Comparison of ENCODE assay signal across 19 cellular contexts in genomic region chr11:17010851-17011420, GRCh38.
"Had no signal": no experiment of that assay in that cellular context is flagged by ENCODE, and none has a peak within 500 bp of the region (broad histone marks: within the 10 kb centered on the region; RNA-seq: fewer than 3 reads in every experiment).

No MANE protein-coding gene starts in this region.

- H3K36me3 ChIP-seq: transverse colon had no signal

- H3K27ac Mint-ChIP-seq: activated B cell treated with CpG ODN at 0.5 μM for 24 hours; activated CD8-positive, alpha-beta T cell treated with anti-CD3 and anti-CD28 coated beads for 36 hours; activated naive CD8-positive, alpha-beta T cell; activated T-cell treated with anti-CD3 and anti-CD28 coated beads, Interleukin-2, amount 50 U/mL, for 72 hours; natural killer cell treated with Interleukin-12 subunit alpha and Interleukin-12 subunit beta and Interleukin-15 and Interleukin-18, amount 100 ng/mL, for 72 hours; T-helper 17 cell had no signal

- ATAC-seq: activated CD8-positive, alpha-beta T cell treated with anti-CD3 and anti-CD28 coated beads for 36 hours; activated T-cell treated with anti-CD3 and anti-CD28 coated beads, Interleukin-2, amount 50 U/mL, for 72 hours; body of pancreas; left ventricle myocardium superior; natural killer cell treated with Interleukin-12 subunit alpha and Interleukin-12 subunit beta and Interleukin-15 and Interleukin-18, amount 100 ng/mL, for 72 hours; T-helper 17 cell had no signal

- H3K27ac ChIP-seq: skin epidermis, transverse colon had no signal

- DNase-seq: activated B cell treated with CpG ODN at 0.5 μM for 24 hours; activated CD4-positive, alpha-beta T cell treated with anti-CD3 and anti-CD28 coated beads for 48 hours; activated CD8-positive, alpha-beta T cell treated with anti-CD3 and anti-CD28 coated beads for 36 hours; activated gamma-delta T cell; activated T-cell treated with anti-CD3 and anti-CD28 coated beads, Interleukin-2, amount 50 U/mL, for 72 hours; amygdala; caudate nucleus; kidney glomerular epithelial cell; left ventricle myocardium superior; mesenchymal stem cell; nucleus accumbens; stimulated activated CD4-positive, alpha-beta T cell treated with anti-CD3 and anti-CD28 coated beads, Interleukin-4, amount 100 ng/mL, for 24 hours; stimulated activated naive CD4-positive, alpha-beta T cell; T-helper 17 cell; transverse colon had no signal

- H3K4me3 Mint-ChIP-seq: activated B cell treated with CpG ODN at 0.5 μM for 24 hours; activated CD8-positive, alpha-beta T cell treated with anti-CD3 and anti-CD28 coated beads for 36 hours; activated naive CD8-positive, alpha-beta T cell; activated T-cell treated with anti-CD3 and anti-CD28 coated beads, Interleukin-2, amount 50 U/mL, for 72 hours; natural killer cell treated with Interleukin-12 subunit alpha and Interleukin-12 subunit beta and Interleukin-15 and Interleukin-18, amount 100 ng/mL, for 72 hours; T-helper 17 cell had no signal

- H3K9me3 ChIP-seq: body of pancreas, transverse colon had no signal

- H3K4me3 ChIP-seq: body of pancreas, skin epidermis, transverse colon had no signal

- H3K27me3 ChIP-seq: body of pancreas had no signal

- H3K9me3 Mint-ChIP-seq: activated B cell treated with CpG ODN at 0.5 μM for 24 hours; activated CD8-positive, alpha-beta T cell treated with anti-CD3 and anti-CD28 coated beads for 36 hours; activated T-cell treated with anti-CD3 and anti-CD28 coated beads, Interleukin-2, amount 50 U/mL, for 72 hours; natural killer cell treated with Interleukin-12 subunit alpha and Interleukin-12 subunit beta and Interleukin-15 and Interleukin-18, amount 100 ng/mL, for 72 hours had no signal
